20 cellular contexts compared by ENCODE assay signal in genomic region chr13:35599385-35599784, GRCh38.
DNase-seq lines count a peak whose midpoint lies in the region; ATAC-seq and TF ChIP-seq lines count a peak whose summit lies in the region.
"Had no signal": no experiment of that assay in that cellular context is flagged by ENCODE, and none has a peak within 500 bp of the region (broad histone marks: within the 10 kb centered on the region; RNA-seq: fewer than 3 reads in every experiment).

No MANE protein-coding gene starts in this region.

- H3K9me3 ChIP-seq in esophagus squamous epithelium (no peaks in the 10 kb centered on the region), muscle layer of duodenum (ENCODE audit: control insufficient read depth in 1 of 2, low read length in 2 of 2) (no peaks in the 10 kb centered on the region)
- H3K9me3 ChIP-seq: Caco-2, lower lobe of right lung, spleen had no signal

- TF ChIP-seq POLR2A in esophagus squamous epithelium (IDR thresholded peaks at IDR 0.05): no peak

- H3K36me3 ChIP-seq in esophagus squamous epithelium (no peaks in the 10 kb centered on the region), muscle layer of duodenum (ENCODE audit: control insufficient read depth in 1 of 2, insufficient read depth in 2 of 2, low read length in 2 of 2) (no peaks in the 10 kb centered on the region)
- H3K36me3 ChIP-seq: lower lobe of right lung, spleen had no signal

- no peaks in the 10 kb centered on the region for H3K9me3 Mint-ChIP-seq in Calu3 (ENCODE audit: low read depth, unreplicated experiment)
- H3K9me3 Mint-ChIP-seq: activated B cell treated with CpG ODN at 0.5 μM for 24 hours; activated naive CD4-positive, alpha-beta T cell treated with anti-CD3 and anti-CD28 coated beads, Interleukin-2, amount 50 U/mL, for 24 hours; stimulated activated naive CD8-positive, alpha-beta T cell treated with anti-CD3 and anti-CD28 coated beads, Interleukin-15, amount 100 ng/mL, for 72 hours had no signal

- POLR2A ChIA-PET in RWPE1 (lab: Yijun Ruan, JAX; ENCODE audit: low non-redundant PET): no interaction called here

- H3K36me3 Mint-ChIP-seq in Calu3 (ENCODE audit: insufficient read depth, unreplicated experiment): no peaks in the 10 kb centered on the region
- H3K36me3 Mint-ChIP-seq: activated naive CD4-positive, alpha-beta T cell treated with anti-CD3 and anti-CD28 coated beads, Interleukin-2, amount 50 U/mL, for 24 hours had no signal

- peaks cover 0 to 16% (median 9%) of the 10 kb centered on the region in 3 donors for H3K4me1 ChIP-seq in esophagus squamous epithelium
- H3K4me1 ChIP-seq in muscle layer of duodenum (ENCODE audit: control insufficient read depth in 1 of 2, insufficient read depth in 2 of 2, low read length in 2 of 2): peaks cover 0 to 12% of the 10 kb centered on the region in 2 donors
- H3K4me1 ChIP-seq: Caco-2, lower lobe of right lung, spleen had no signal

- no peak overlapping the region for H3K27ac Mint-ChIP-seq in Calu3 (ENCODE audit: unreplicated experiment)
- H3K27ac Mint-ChIP-seq: activated B cell treated with CpG ODN at 0.5 μM for 24 hours; stimulated activated naive CD8-positive, alpha-beta T cell treated with anti-CD3 and anti-CD28 coated beads, Interleukin-15, amount 100 ng/mL, for 72 hours had no signal

- ATAC-seq in HG03521 (IDR thresholded peaks at IDR 0.05; ENCODE audit: unreplicated experiment): no peak
- ATAC-seq: K562; lower lobe of right lung; stimulated activated naive CD8-positive, alpha-beta T cell treated with anti-CD3 and anti-CD28 coated beads, Interleukin-15, amount 100 ng/mL, for 72 hours had no signal

- TF ChIP-seq CTCF in RWPE1 (conservative IDR thresholded peaks at IDR 0.05; ENCODE audit: low read depth) (no peak), esophagus squamous epithelium (IDR thresholded peaks at IDR 0.05) (no peak), Calu3 (IDR thresholded peaks at IDR 0.05; ENCODE audit: unreplicated experiment) (no peak)

- no peaks in the 10 kb centered on the region for H3K4me1 Mint-ChIP-seq in Calu3 (ENCODE audit: low read depth, unreplicated experiment)
- H3K4me1 Mint-ChIP-seq: activated B cell treated with CpG ODN at 0.5 μM for 24 hours; activated naive CD4-positive, alpha-beta T cell treated with anti-CD3 and anti-CD28 coated beads, Interleukin-2, amount 50 U/mL, for 24 hours; stimulated activated naive CD8-positive, alpha-beta T cell treated with anti-CD3 and anti-CD28 coated beads, Interleukin-15, amount 100 ng/mL, for 72 hours had no signal

- H3K4me3 Mint-ChIP-seq in Calu3 (ENCODE audit: low read depth, unreplicated experiment): no peak overlapping the region
- H3K4me3 Mint-ChIP-seq: activated B cell treated with CpG ODN at 0.5 μM for 24 hours; activated naive CD4-positive, alpha-beta T cell treated with anti-CD3 and anti-CD28 coated beads, Interleukin-2, amount 50 U/mL, for 24 hours; stimulated activated naive CD8-positive, alpha-beta T cell treated with anti-CD3 and anti-CD28 coated beads, Interleukin-15, amount 100 ng/mL, for 72 hours had no signal

- WGBS in esophagus squamous epithelium, 2 donors: 18 to 33% methylated on average over 2 of the region's 2 CpGs

- no TSS peak for BruUV-seq in Calu3 (replicated peaks; lab: Mats Ljungman, UMichigan)

- H3K4me3 ChIP-seq in esophagus squamous epithelium (no peak overlapping the region), muscle layer of duodenum (ENCODE audit: low read depth in 1 of 2, low read length in 2 of 2) (no peak overlapping the region)
- H3K4me3 ChIP-seq: K562, lower lobe of right lung, spleen had no signal

- intact Hi-C loops in esophagus squamous epithelium (cut with DNase I) (no loop called here), Calu3 (cut with micrococcal nuclease; ENCODE audit: unreplicated experiment) (no loop called here)

- CTCF ChIA-PET in RWPE1 (lab: Yijun Ruan, JAX) (interaction anchor here (0.7 kb wide), 1 partner anchor 189 kb away, joined by 3 read pairs; no protein-coding TSS in a partner anchor), Calu3 (lab: Charles Lee) (no interaction called here)

- no peaks in the 10 kb centered on the region for H3K27me3 ChIP-seq in esophagus squamous epithelium
- H3K27me3 ChIP-seq in muscle layer of duodenum (ENCODE audit: low read depth, low read length): no peaks in the 10 kb centered on the region
- H3K27me3 ChIP-seq: spleen had no signal

- H3K27ac ChIP-seq in RWPE1 (no peak overlapping the region), esophagus squamous epithelium (peak overlapping the region in 3 of 4 donors; percentile 21 to 66 (median 40)), muscle layer of duodenum (ENCODE audit: low read length) (peak overlapping the region; percentile 32)
- H3K27ac ChIP-seq: lower lobe of right lung, spleen had no signal

- no peaks in the 10 kb centered on the region for H3K27me3 Mint-ChIP-seq in Calu3 (ENCODE audit: unreplicated experiment)
- H3K27me3 Mint-ChIP-seq: activated B cell treated with CpG ODN at 0.5 μM for 24 hours; activated naive CD4-positive, alpha-beta T cell treated with anti-CD3 and anti-CD28 coated beads, Interleukin-2, amount 50 U/mL, for 24 hours; stimulated activated naive CD8-positive, alpha-beta T cell treated with anti-CD3 and anti-CD28 coated beads, Interleukin-15, amount 100 ng/mL, for 72 hours had no signal

- DNase-seq in EH (ENCODE audit: low read depth) (peak; percentile 15), RWPE1 (ENCODE audit: low spot score) (peak; percentile 2), esophagus squamous epithelium (lab: John Stamatoyannopoulos, UW) (no peak), Calu3 (no peak)
- no peak for DNase-seq in activated CD8-positive, alpha-beta memory T cell treated with anti-CD3 and anti-CD28 coated beads, Interleukin-2, amount 50 U/mL, for 48 hours
- no peak for DNase-seq in activated CD4-positive, alpha-beta T cell treated with anti-CD3 and anti-CD28 coated beads, Interleukin-2, amount 50 U/mL, for 48 hours
- DNase-seq: activated B cell treated with CpG ODN at 0.5 μM for 24 hours; activated CD8-positive, alpha-beta memory T cell treated with anti-CD3 and anti-CD28 coated beads, Interleukin-2, amount 50 U/mL, for 4 hours; Caco-2; cerebellar nuclear complex; GOT3; hypothalamus; lower lobe of right lung; spleen; stimulated activated naive CD8-positive, alpha-beta T cell treated with anti-CD3 and anti-CD28 coated beads, Interleukin-15, amount 100 ng/mL, for 72 hours; SW 1271 had no signal

Comparison
In these comparisons a context has a peak if more than half of its experiments do, and no peak if none do; other contexts are left out.
1. DNase-seq: peak in EH (single experiment) and RWPE1 (single experiment); none in esophagus squamous epithelium (single experiment), Calu3 (single experiment), activated CD8-positive, alpha-beta memory T cell treated with anti-CD3 and anti-CD28 coated beads, Interleukin-2, amount 50 U/mL, for 48 hours (single experiment) and activated CD4-positive, alpha-beta T cell treated with anti-CD3 and anti-CD28 coated beads, Interleukin-2, amount 50 U/mL, for 48 hours (0 of 2).